8 cellular contexts compared by ENCODE assay signal in the genomic region with DNA sequence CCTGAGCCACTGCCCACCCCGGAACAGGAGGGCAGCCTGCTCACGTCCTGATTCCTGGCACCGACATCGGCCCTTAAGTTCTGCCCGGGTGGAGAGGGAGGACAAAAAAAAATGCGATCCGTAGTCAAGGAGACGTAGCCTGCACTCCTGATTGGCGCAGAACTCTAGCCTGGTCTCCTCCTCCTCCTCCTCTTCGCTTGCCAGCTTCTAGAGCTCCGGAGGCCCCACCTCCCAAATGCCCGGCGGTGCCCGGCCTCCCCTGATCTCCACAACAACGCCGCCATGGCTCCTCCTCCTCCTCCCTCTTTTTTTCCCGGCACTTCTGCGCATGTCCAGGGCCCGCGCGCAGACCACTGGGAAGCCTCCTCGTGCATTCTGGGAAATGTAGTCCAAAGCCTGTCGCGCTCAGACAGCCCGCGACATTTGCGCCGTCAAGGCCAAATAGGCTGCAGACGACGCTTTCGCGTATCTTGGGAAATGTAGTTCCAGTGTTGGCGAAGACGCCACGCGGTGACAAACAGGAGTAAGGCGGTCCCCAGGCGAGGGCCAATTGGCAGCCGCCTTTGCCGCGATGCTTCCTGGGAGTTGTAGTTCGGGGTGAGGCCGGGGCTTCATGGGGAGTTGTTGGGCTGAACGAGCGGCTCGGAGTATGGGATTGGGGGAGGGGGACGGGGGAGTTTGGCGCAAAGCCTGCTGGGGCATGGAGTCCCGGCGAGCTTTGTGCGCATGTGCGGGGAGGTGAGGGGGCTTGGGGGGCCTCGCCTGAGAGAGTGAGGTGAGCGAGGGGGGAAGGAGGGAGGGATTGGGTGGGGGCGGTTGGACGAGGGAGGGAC. TPM values are rescaled to one million over a fixed set of nuclear protein-coding genes. Genes with fewer than 3 reads are reported as not detected.
DNase-seq lines count a peak whose midpoint lies in the region; ATAC-seq and TF ChIP-seq lines count a peak whose summit lies in the region.

A gene (plus strand): TSS at position 705 of the 833 bp plus-strand sequence. CDS start 5,625 bp downstream, outside the sequence.

- H3K4me3 ChIP-seq in H7 (ENCODE audit: insufficient read depth, low read depth, low read length) (peak within 1 kb of the TSS; percentile 63), fibroblast of pulmonary artery (replicated peaks; ENCODE audit: low read depth, low read length) (peak within 1 kb of the TSS; percentile 66)

- H3K27me3 Mint-ChIP-seq in natural killer cell treated with Interleukin-12 subunit alpha and Interleukin-12 subunit beta and Interleukin-15 and Interleukin-18, amount 100 ng/mL, for 72 hours: no peaks in the 10 kb centered on the region

- no peaks in the 10 kb centered on the region for H3K9me3 Mint-ChIP-seq in natural killer cell treated with Interleukin-12 subunit alpha and Interleukin-12 subunit beta and Interleukin-15 and Interleukin-18, amount 100 ng/mL, for 72 hours

- peak within 1 kb of the TSS; percentile 83 to 90 for H3K27ac Mint-ChIP-seq in natural killer cell treated with Interleukin-12 subunit alpha and Interleukin-12 subunit beta and Interleukin-15 and Interleukin-18, amount 100 ng/mL, for 72 hours

- H3K4me3 Mint-ChIP-seq in natural killer cell treated with Interleukin-12 subunit alpha and Interleukin-12 subunit beta and Interleukin-15 and Interleukin-18, amount 100 ng/mL, for 72 hours: peak within 1 kb of the TSS; percentile 93

- peak; percentile 100 for DNase-seq in ELF-1 (ENCODE audit: low read depth, low spot score)
- DNase-seq in H7: peak; percentile 98
- DNase-seq in M059J (ENCODE audit: low read depth): peak; percentile 99
- peak; percentile 92 for DNase-seq in SHP77 treated with DMSO at 0.1 percent for 48 hours (lab: John Stamatoyannopoulos, UW)
- DNase-seq in activated effector memory CD4-positive, alpha-beta T cell treated with anti-CD3 and anti-CD28 coated beads, Interleukin-2, amount 50 U/mL, for 16 hours: peak; percentile 100
- DNase-seq in fibroblast of pulmonary artery (ENCODE audit: low read depth): peak; percentile 100
- DNase-seq in natural killer cell treated with Interleukin-12 subunit alpha and Interleukin-12 subunit beta and Interleukin-15 and Interleukin-18, amount 100 ng/mL, for 72 hours (ENCODE audit: low spot score): peak; percentile 99
- peak; percentile 97 for DNase-seq in stimulated activated naive CD8-positive, alpha-beta T cell treated with anti-CD3 and anti-CD28 coated beads, Interleukin-15, Interleukin-2, amounts not matched to agents 100 U/mL and 50 U/mL, for 24 hours

- TF ChIP-seq CTCF in fibroblast of pulmonary artery (IDR thresholded peaks at IDR 0.05; ENCODE audit: low read length, missing control alignments): no peak

- no peaks in the 10 kb centered on the region; the same call in 1 of the 2 replicates for H3K36me3 ChIP-seq in H7 (replicated peaks; ENCODE audit: control insufficient read depth, insufficient read depth, low read length)

- peak; percentile 96 for ATAC-seq in natural killer cell treated with Interleukin-12 subunit alpha and Interleukin-12 subunit beta and Interleukin-15 and Interleukin-18, amount 100 ng/mL, for 72 hours
- peak; percentile 95 for ATAC-seq in stimulated activated naive CD8-positive, alpha-beta T cell treated with anti-CD3 and anti-CD28 coated beads, Interleukin-15, Interleukin-2, amounts not matched to agents 100 U/mL and 50 U/mL, for 24 hours

- no peaks in the 10 kb centered on the region for H3K27me3 ChIP-seq in H7 (ENCODE audit: control insufficient read depth, insufficient read depth, low read length)

- peaks cover 28 to 41% of the 10 kb centered on the region in 2 donors for H3K4me1 Mint-ChIP-seq in natural killer cell treated with Interleukin-12 subunit alpha and Interleukin-12 subunit beta and Interleukin-15 and Interleukin-18, amount 100 ng/mL, for 72 hours (ENCODE audit: low read depth in 2 of 2)

- H3K36me3 Mint-ChIP-seq in natural killer cell treated with Interleukin-12 subunit alpha and Interleukin-12 subunit beta and Interleukin-15 and Interleukin-18, amount 100 ng/mL, for 72 hours: no peaks in the 10 kb centered on the region

RNA-seq across cellular contexts. Expression of the gene that starts here (rescaled TPM):
- total RNA-seq in H7 (2014; rRNA removed; shearing (Covaris generic)): 60.9 and 63.4 TPM in 2 replicates
- 7.8 and 21.2 TPM in 2 replicates for total RNA-seq in M059J (2014; rRNA removed; shearing (Covaris generic))
- 10 to 100 TPM; 23.2 to 50.6 TPM for total RNA-seq in natural killer cell treated with Interleukin-12 subunit alpha and Interleukin-12 subunit beta and Interleukin-15 and Interleukin-18, amount 100 ng/mL, for 72 hours

Comparison
In these comparisons a context has a peak if more than half of its experiments do, and no peak if none do; other contexts are left out.
1. Peak in every context shown above with its lines: DNase-seq, ATAC-seq and H3K4me3 ChIP-seq.